In genomic region chr10:110568055-110568735, GRCh38 we compare ENCODE assay signal across 8 cellular contexts. TPM values are rescaled to one million over a fixed set of nuclear protein-coding genes. Genes with fewer than 3 reads are reported as not detected.
A peak's percentile ranks its signal among the peaks of the same experiment; 100 is the strongest.
DNase-seq lines count a peak whose midpoint lies in the region; ATAC-seq and TF ChIP-seq lines count a peak whose summit lies in the region.

No MANE protein-coding gene starts in this region.

- ATAC-seq in GM21786 (IDR thresholded peaks at IDR 0.05; ENCODE audit: unreplicated experiment), result peak; percentile 25

- no peak for TF ChIP-seq CTCF in mesothelial cell of epicardium (IDR thresholded peaks at IDR 0.05; ENCODE audit: unreplicated experiment)

- H4K20me1 ChIP-seq in Karpas-422 (ENCODE audit: insufficient read depth, low read depth, low read length), result 0 out of 2 replicates have a peak, but pooled peaks cover 9% of the 10 kb centered on the region

- no peaks in the 10 kb centered on the region for H3K9me3 ChIP-seq in Karpas-422 (ENCODE audit: low read length)
- H3K9me3 ChIP-seq in effector memory CD4-positive, alpha-beta T cell (ENCODE audit: control insufficient read depth, low read length), result no peaks in the 10 kb centered on the region

- peaks cover 59% of the 10 kb centered on the region for H3K4me1 ChIP-seq in Karpas-422 (ENCODE audit: low read length)
- peaks cover 24% of the 10 kb centered on the region for H3K4me1 ChIP-seq in effector memory CD4-positive, alpha-beta T cell (ENCODE audit: control insufficient read depth, insufficient read depth, low read length, poor library complexity, severe bottlenecking)

- H3K4me3 Mint-ChIP-seq in mesothelial cell of epicardium, result peak overlapping the region; percentile 94

- peak overlapping the region; percentile 94 for H3K9ac ChIP-seq in Karpas-422 (ENCODE audit: low read length)

- H3K27ac ChIP-seq in Karpas-422 (ENCODE audit: low read length), result peak overlapping the region; percentile 90
- H3K27ac ChIP-seq in effector memory CD4-positive, alpha-beta T cell (ENCODE audit: insufficient read depth, low read length, poor library complexity, severe bottlenecking), result peak overlapping the region; percentile 88

- no peaks in the 10 kb centered on the region for H3K9me3 Mint-ChIP-seq in mesothelial cell of epicardium

- H3K27me3 ChIP-seq in Karpas-422 (ENCODE audit: low read length), result no peaks in the 10 kb centered on the region
- H3K27me3 ChIP-seq in effector memory CD4-positive, alpha-beta T cell (replicated peaks; ENCODE audit: control insufficient read depth, insufficient read depth, low read length, poor library complexity, severe bottlenecking), result no peaks in the 10 kb centered on the region

- H2AFZ ChIP-seq in Karpas-422 (ENCODE audit: low read length), result peak overlapping the region; percentile 85; the same call in 1 of the 2 replicates

- DNase-seq in Karpas-422 (peak; percentile 71), mesothelial cell of epicardium (ENCODE audit: low spot score in 2 of 2, unreplicated experiment in 2 of 2) (peak in 1 of 2 experiments; percentile 23), GF-D8 (lab: John Stamatoyannopoulos, UW) (no peak)
- DNase-seq in activated CD4-positive, alpha-beta T cell treated with anti-CD3 and anti-CD28 coated beads, Interleukin-2, amount 50 U/mL, for 24 hours (ENCODE audit: low read depth in 1 of 2, low spot score in 1 of 2), result peak; percentile 33 to 38
- DNase-seq in effector memory CD4-positive, alpha-beta T cell, result peak; percentile 35 to 46 (median 36)
- peak; percentile 37 to 40 for DNase-seq in stimulated activated CD8-positive, alpha-beta memory T cell treated with anti-CD3 and anti-CD28 coated beads, Interleukin-2, amount 100 ng/mL, for 48 hours (ENCODE audit: low read depth in 2 of 2)

- H3K4me3 ChIP-seq in GM08714 (ENCODE audit: low read length) (peak overlapping the region; percentile 82), Karpas-422 (ENCODE audit: low read length) (peak overlapping the region; percentile 94)
- peak overlapping the region; percentile 99 for H3K4me3 ChIP-seq in effector memory CD4-positive, alpha-beta T cell (ENCODE audit: insufficient read depth, low read depth, low read length, poor library complexity, severe bottlenecking)

- H3K36me3 ChIP-seq in Karpas-422 (ENCODE audit: insufficient read depth, low read length), result peaks cover 11% of the 10 kb centered on the region
- H3K36me3 ChIP-seq in effector memory CD4-positive, alpha-beta T cell (ENCODE audit: control insufficient read depth, insufficient read depth, low read length), result peaks cover 4% of the 10 kb centered on the region

- H3K4me2 ChIP-seq in Karpas-422 (ENCODE audit: low read depth, low read length, poor library complexity, severe bottlenecking), result peak overlapping the region; percentile 83

- peaks cover 56% of the 10 kb centered on the region for H3K79me2 ChIP-seq in Karpas-422 (ENCODE audit: low read length)

- peak overlapping the region; percentile 100 for H3K27ac Mint-ChIP-seq in mesothelial cell of epicardium

- peaks cover 34% of the 10 kb centered on the region for H3K4me1 Mint-ChIP-seq in mesothelial cell of epicardium

- H3K27me3 Mint-ChIP-seq in mesothelial cell of epicardium (ENCODE audit: low read depth), result no peaks in the 10 kb centered on the region

- peaks cover 2% of the 10 kb centered on the region for H3K36me3 Mint-ChIP-seq in mesothelial cell of epicardium

- no peaks in the 10 kb centered on the region for H3K9me2 ChIP-seq in Karpas-422 (replicated peaks; ENCODE audit: insufficient read depth, low read length)

RNA-seq across cellular contexts. Expression of gene SMC3, which starts 0.7 kb away (rescaled TPM):
- total RNA-seq in Karpas-422 (2014; rRNA removed; shearing (Covaris generic); ENCODE audit: low replicate concordance), result 40.4 and 42.3 TPM in 2 replicates
- total RNA-seq in mesothelial cell of epicardium, result 44.7 to 47.2 TPM (median 47.1 TPM) in 3 replicates
